Comparison of ENCODE assay signal across 1 cellular context in genomic region chr2:168149431-168149830, GRCh38.
TF ChIP-seq lines count a peak whose summit lies in the region.

No MANE protein-coding gene starts in this region.

TF ChIP-seq in SK-N-SH, 30 proteins besides CTCF, POLR2A, EP300 and RAD21 (continued from another document):
- TF ChIP-seq USF1 (IDR thresholded peaks at IDR 0.05; ENCODE audit: borderline replicate concordance, low read depth): no peak
